16 cellular contexts compared by ENCODE assay signal in the genomic region with DNA sequence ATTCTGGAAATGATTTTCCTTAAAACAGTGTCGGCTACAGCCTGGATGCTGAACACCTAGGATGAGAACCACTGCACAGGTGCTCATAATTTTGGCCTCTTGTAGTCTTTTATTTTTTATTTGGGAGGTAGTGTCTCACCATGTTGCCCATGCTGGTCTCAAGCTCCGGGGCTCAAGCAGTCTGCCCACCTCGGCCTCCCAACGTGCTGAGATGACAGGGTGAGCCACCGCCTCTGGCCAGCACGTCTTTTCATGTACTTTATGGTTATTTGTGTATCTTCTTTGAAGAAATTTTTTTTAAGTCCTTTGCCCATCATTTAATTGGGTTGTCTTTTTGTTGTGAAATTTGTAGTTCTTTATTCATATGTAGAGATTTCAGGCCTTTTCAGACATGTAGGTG. TPM values are rescaled to one million over a fixed set of nuclear protein-coding genes. Genes with fewer than 3 reads are reported as not detected.
DNase-seq lines count a peak whose midpoint lies in the region; ATAC-seq and TF ChIP-seq lines count a peak whose summit lies in the region.
"Had no signal": no experiment of that assay in that cellular context is flagged by ENCODE, and none has a peak within 500 bp of the region (broad histone marks: within the 10 kb centered on the region; RNA-seq: fewer than 3 reads in every experiment).

No MANE protein-coding gene starts in this region.

- no peak for TF ChIP-seq POLR2A in esophagus muscularis mucosa (IDR thresholded peaks at IDR 0.05; ENCODE audit: low read depth)
- TF ChIP-seq POLR2A in spleen (IDR thresholded peaks at IDR 0.05): no peak

- H4K20me1 ChIP-seq in OCI-LY1 (ENCODE audit: insufficient read depth, low read length): no peaks in the 10 kb centered on the region

- H3K27ac ChIP-seq in OCI-LY1 (ENCODE audit: low read depth, low read length, poor library complexity, severe bottlenecking) (peak overlapping the region; percentile 88), esophagus muscularis mucosa (replicated peaks in 1 of 4) (peak overlapping the region; percentile 13 to 57 (median 31)), spleen (peak overlapping the region in 6 of 8 donors; percentile 5 to 95 (median 69))

- peaks cover 43% of the 10 kb centered on the region for H3K4me1 ChIP-seq in OCI-LY1 (ENCODE audit: insufficient read depth, low read length, severe bottlenecking)
- H3K4me1 ChIP-seq in esophagus muscularis mucosa: peaks cover 36 to 52% (median 45%) of the 10 kb centered on the region in 4 donors
- H3K4me1 ChIP-seq in spleen: peaks cover 17 to 70% (median 50%) of the 10 kb centered on the region in 6 donors

- H3F3A ChIP-seq in OCI-LY1 (ENCODE audit: insufficient read depth, low read length): peaks cover 11% of the 10 kb centered on the region

- CTCF ChIA-PET in activated CD4-positive, alpha-beta T cell treated with anti-CD3 and anti-CD28 coated beads for 36 hours (lab: Charles Lee): interaction anchor here (0.6 kb wide), 1 partner anchor 68 kb away, joined by 3 read pairs; no protein-coding TSS in a partner anchor

- H3K36me3 ChIP-seq in OCI-LY1 (ENCODE audit: insufficient read depth, low read length): peaks cover 64% of the 10 kb centered on the region
- H3K36me3 ChIP-seq in esophagus muscularis mucosa: peaks cover 10 to 35% (median 30%) of the 10 kb centered on the region in 4 donors
- peaks cover 0 to 43% (median 16%) of the 10 kb centered on the region in 6 donors for H3K36me3 ChIP-seq in spleen

- H3K27me3 Mint-ChIP-seq in activated CD4-positive, alpha-beta T cell treated with anti-CD3 and anti-CD28 coated beads for 36 hours: no peaks in the 10 kb centered on the region
- H3K27me3 Mint-ChIP-seq: memory B cell had no signal

- H3K4me1 Mint-ChIP-seq in activated CD4-positive, alpha-beta T cell treated with anti-CD3 and anti-CD28 coated beads for 36 hours: peaks cover 59% of the 10 kb centered on the region

- no peaks in the 10 kb centered on the region for H3K9me3 Mint-ChIP-seq in activated CD4-positive, alpha-beta T cell treated with anti-CD3 and anti-CD28 coated beads for 36 hours (ENCODE audit: low read depth)
- H3K9me3 Mint-ChIP-seq: memory B cell had no signal

- no peak for TF ChIP-seq CTCF in OCI-LY1 (IDR thresholded peaks at IDR 0.05; ENCODE audit: low read length)
- TF ChIP-seq CTCF in esophagus muscularis mucosa (IDR thresholded peaks at IDR 0.05): no peak
- TF ChIP-seq CTCF in spleen (IDR thresholded peaks at IDR 0.05 in 8 of 11, conservative IDR thresholded peaks at IDR 0.05 in 3 of 11): no peak

- no peak overlapping the region for H2AFZ ChIP-seq in OCI-LY1 (ENCODE audit: low read length)

- 85% methylated on average over 6 of the region's 6 CpGs for WGBS in esophagus muscularis mucosa
- 86 to 94% (median 90%) methylated on average over 6 of the region's 6 CpGs for WGBS in spleen, 5 donors

- no peak for DNase-seq in activated CD4-positive, alpha-beta T cell treated with anti-CD3 and anti-CD28 coated beads for 36 hours
- DNase-seq in activated CD4-positive, alpha-beta T cell treated with anti-CD3 and anti-CD28 coated beads, Interleukin-2, amount 50 U/mL, for 4 hours: no peak
- DNase-seq in esophagus muscularis mucosa (ENCODE audit: extremely low spot score): no peak
- no peak for DNase-seq in spleen
- DNase-seq in C1 segment of cervical spinal cord (lab: John Stamatoyannopoulos, UW): no peak
- no peak for DNase-seq in kidney tubule cell (ENCODE audit: low spot score)
- no peak for DNase-seq in NAMALWA (ENCODE audit: low spot score)
- DNase-seq: adrenal gland, cerebellar nuclear complex, NCI-H146, NCI-H510A treated with DMSO at 0.1 percent for 48 hours, tibial artery had no signal

- peak overlapping the region; percentile 98 for H3K27ac Mint-ChIP-seq in activated CD4-positive, alpha-beta T cell treated with anti-CD3 and anti-CD28 coated beads for 36 hours
- H3K27ac Mint-ChIP-seq: memory B cell had no signal

- H3K4me3 ChIP-seq in OCI-LY1 (ENCODE audit: low read depth, low read length, poor library complexity, severe bottlenecking) (no peak overlapping the region), esophagus muscularis mucosa (no peak overlapping the region), spleen (no peak overlapping the region)
- H3K4me3 ChIP-seq: adrenal gland, gastroesophageal sphincter, right atrium auricular region, tibial artery had no signal

- no peak overlapping the region for H3K4me3 Mint-ChIP-seq in activated CD4-positive, alpha-beta T cell treated with anti-CD3 and anti-CD28 coated beads for 36 hours
- H3K4me3 Mint-ChIP-seq: memory B cell had no signal

- H3K9me2 ChIP-seq in OCI-LY1 (ENCODE audit: low read depth, low read length): no peaks in the 10 kb centered on the region

- intact Hi-C loops in activated CD4-positive, alpha-beta T cell treated with anti-CD3 and anti-CD28 coated beads for 36 hours (cut with DNase I, micrococcal nuclease): loop anchor here in 1 of 2 experiments (5.0 kb wide), 1 partner anchor 57 kb away; a partner anchor contains a TSS
- intact Hi-C loops in esophagus muscularis mucosa (cut with DNase I): loop anchor here (5.0 kb wide), 1 partner anchor 57 kb away; a partner anchor contains a TSS
- intact Hi-C loops in spleen (cut with DNase I; ENCODE audit: low total_unique reads): no loop called here

- H3K9me3 ChIP-seq in OCI-LY1 (ENCODE audit: low read length) (no peaks in the 10 kb centered on the region), esophagus muscularis mucosa (no peaks in the 10 kb centered on the region), spleen (no peaks in the 10 kb centered on the region)
- H3K9me3 ChIP-seq: adrenal gland, gastroesophageal sphincter, right atrium auricular region, tibial artery had no signal

- no peak for TF ChIP-seq EP300 in esophagus muscularis mucosa (IDR thresholded peaks at IDR 0.05)

- H3K27me3 ChIP-seq in OCI-LY1 (ENCODE audit: insufficient read depth, low read length) (no peaks in the 10 kb centered on the region), esophagus muscularis mucosa (no peaks in the 10 kb centered on the region), spleen (replicated peaks in 1 of 7) (no peaks in the 10 kb centered on the region)
- H3K27me3 ChIP-seq: adrenal gland, gastroesophageal sphincter, right atrium auricular region, tibial artery had no signal

- no peak overlapping the region for H3K4me2 ChIP-seq in OCI-LY1 (ENCODE audit: low read length)

- POLR2A ChIA-PET in activated CD4-positive, alpha-beta T cell treated with anti-CD3 and anti-CD28 coated beads for 36 hours (lab: Charles Lee): no interaction called here

- ATAC-seq in activated CD4-positive, alpha-beta T cell treated with anti-CD3 and anti-CD28 coated beads for 36 hours: no peak
- ATAC-seq: gastroesophageal sphincter had no signal

- H3K79me2 ChIP-seq in OCI-LY1 (ENCODE audit: insufficient read depth, low read length): no peaks in the 10 kb centered on the region

- H3K9ac ChIP-seq in OCI-LY1 (ENCODE audit: low read length): no peak overlapping the region

- H3K36me3 Mint-ChIP-seq in activated CD4-positive, alpha-beta T cell treated with anti-CD3 and anti-CD28 coated beads for 36 hours (ENCODE audit: low read depth): peaks cover 39% of the 10 kb centered on the region

RNA-seq across cellular contexts. Expression of a gene that starts 58.0 kb away (rescaled TPM):
- total RNA-seq in activated CD4-positive, alpha-beta T cell treated with anti-CD3 and anti-CD28 coated beads for 36 hours: 10 to 100 TPM; 74.1 to 74.8 TPM
- total RNA-seq in esophagus muscularis mucosa (10 to 100 TPM; 57.3 to 81.4 (median 74.4) TPM), spleen (10 to 100 TPM; 62.6 to 80.2 (median 67.0) TPM)
- polyA plus RNA-seq in spleen: 10 to 100 TPM; 30.9 to 52.7 (median 34.9) TPM

Comparison
In these comparisons a context has a peak if more than half of its experiments do, and no peak if none do; other contexts are left out.
1. H3K27ac ChIP-seq: peak in every context shown above with its lines; median percentile 88 in OCI-LY1; 69 in spleen; 31 in esophagus muscularis mucosa.